ENCODE assay signal across 17 cellular contexts in the genomic region with DNA sequence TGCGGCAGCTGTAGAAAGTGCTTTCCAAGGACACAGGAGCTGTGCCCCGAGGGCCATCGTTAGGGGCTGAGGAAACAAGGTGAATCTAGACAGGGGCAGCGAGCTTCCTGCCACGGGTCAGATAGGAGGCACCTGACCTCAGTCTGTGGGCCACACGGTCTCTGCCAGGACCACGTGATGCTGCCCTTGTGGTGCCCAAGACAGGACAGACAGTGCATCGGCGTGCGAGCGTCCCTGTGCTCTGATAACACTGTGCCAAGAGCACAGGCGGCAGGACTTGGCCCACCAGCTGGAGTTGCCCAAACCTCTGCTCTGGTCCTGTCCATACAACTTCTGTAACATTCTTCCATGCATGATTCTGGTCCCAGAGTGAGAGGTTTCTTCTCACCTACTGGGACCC.
DNase-seq lines count a peak whose midpoint lies in the region; ATAC-seq and TF ChIP-seq lines count a peak whose summit lies in the region.
"Had no signal": no experiment of that assay in that cellular context is flagged by ENCODE, and none has a peak within 500 bp of the region (broad histone marks: within the 10 kb centered on the region; RNA-seq: fewer than 3 reads in every experiment).

No MANE protein-coding gene starts in this region.

- TF ChIP-seq EP300 in transverse colon (IDR thresholded peaks at IDR 0.05; ENCODE audit: low read depth), result no peak

- intact Hi-C loops in adrenal gland (cut with DNase I), result no loop called here
- intact Hi-C loops in heart right ventricle (cut with DNase I), result no loop called here
- intact Hi-C loops in right cardiac atrium (cut with DNase I), result no loop called here
- intact Hi-C loops in transverse colon (cut with DNase I; ENCODE audit: low total_unique reads), result no loop called here

- H3K27ac ChIP-seq in adrenal gland (no peak overlapping the region), heart right ventricle (peak overlapping the region in 3 of 10 donors; percentile 40 to 43 (median 43)), right cardiac atrium (ENCODE audit: low read length) (no peak overlapping the region), transverse colon (no peak overlapping the region), coronary artery (no peak overlapping the region)
- H3K27ac ChIP-seq: BLaER1 treated with 17β-estradiol and CSF1 and Interleukin-3, amounts not matched to agents 10 nM and 100 nM had no signal

- H3K4me3 Mint-ChIP-seq in progenitor cell of endocrine pancreas (ENCODE audit: low read depth), result no peak overlapping the region
- H3K4me3 Mint-ChIP-seq: B cell; CD8-positive, alpha-beta T cell; GM23338; HFFc6 had no signal

- H3K27me3 ChIP-seq in adrenal gland, result no peaks in the 10 kb centered on the region
- no peaks in the 10 kb centered on the region for H3K27me3 ChIP-seq in heart right ventricle
- no peaks in the 10 kb centered on the region for H3K27me3 ChIP-seq in right cardiac atrium (ENCODE audit: control insufficient read depth, insufficient read depth)
- H3K27me3 ChIP-seq in transverse colon, result no peaks in the 10 kb centered on the region
- H3K27me3 ChIP-seq: BLaER1 treated with 17β-estradiol and CSF1 and Interleukin-3, amounts not matched to agents 10 nM and 100 nM had no signal

- no peak for TF ChIP-seq POLR2A in adrenal gland (IDR thresholded peaks at IDR 0.05)
- TF ChIP-seq POLR2A in transverse colon (IDR thresholded peaks at IDR 0.05), result no peak

- no peaks in the 10 kb centered on the region for H3K4me1 Mint-ChIP-seq in progenitor cell of endocrine pancreas (ENCODE audit: low read depth)
- H3K4me1 Mint-ChIP-seq: B cell, GM23338 had no signal

- no peak overlapping the region for H3K4me3 ChIP-seq in adrenal gland
- no peak overlapping the region for H3K4me3 ChIP-seq in heart right ventricle
- H3K4me3 ChIP-seq in right cardiac atrium (ENCODE audit: low read length), result no peak overlapping the region
- no peak overlapping the region for H3K4me3 ChIP-seq in transverse colon
- no peak overlapping the region for H3K4me3 ChIP-seq in coronary artery
- H3K4me3 ChIP-seq: BLaER1 treated with 17β-estradiol and CSF1 and Interleukin-3, amounts not matched to agents 10 nM and 100 nM; GM23338 had no signal

- H3K9me3 Mint-ChIP-seq in progenitor cell of endocrine pancreas (ENCODE audit: low read depth), result no peaks in the 10 kb centered on the region
- H3K9me3 Mint-ChIP-seq: CD8-positive, alpha-beta T cell had no signal

- H3K4me1 ChIP-seq in adrenal gland (replicated peaks in 1 of 2), result peaks cover 0 to 2% of the 10 kb centered on the region in 2 donors
- H3K4me1 ChIP-seq in heart right ventricle, result peaks cover 0 to 13% (median 0%) of the 10 kb centered on the region in 9 donors
- H3K4me1 ChIP-seq in right cardiac atrium (ENCODE audit: control insufficient read depth, insufficient read depth, low read length), result no peaks in the 10 kb centered on the region
- H3K4me1 ChIP-seq in transverse colon, result peaks cover 0 to 8% (median 4%) of the 10 kb centered on the region in 4 donors

- H3K36me3 ChIP-seq in adrenal gland (replicated peaks in 1 of 2) (peaks cover 0 to 23% of the 10 kb centered on the region in 2 donors), heart right ventricle (peaks cover 0 to 86% (median 8%) of the 10 kb centered on the region in 9 donors), transverse colon (peaks cover 0 to 12% (median 5%) of the 10 kb centered on the region in 4 donors)

- H3K27ac Mint-ChIP-seq in progenitor cell of endocrine pancreas, result peak overlapping the region; percentile 33
- H3K27ac Mint-ChIP-seq: B cell; CD8-positive, alpha-beta T cell; GM23338; HFFc6 had no signal

- in situ Hi-C loops in transverse colon (cut with MboI; ENCODE audit: low pct_ligation_motif_present in 1 of 4, low pct_unique_long_range_greater_than_20kb in 1 of 4, low sequenced_read_pairs in 3 of 4), result no loop called here

- 40 to 96% (median 70%) methylated on average over 1 to 12 of the region's 12 CpGs for WGBS in adrenal gland, 4 donors
- WGBS in heart right ventricle, 2 donors, result 63 to 66% methylated on average over 12 of the region's 12 CpGs
- WGBS in right cardiac atrium, result 79% methylated on average over 12 of the region's 12 CpGs
- 94% methylated on average over 12 of the region's 12 CpGs; no CpG with 5 or more reads in 1 of the 2 donors for WGBS in transverse colon (ENCODE audit: low coverage in 1 of 2), 2 donors

- no peak for TF ChIP-seq CTCF in adrenal gland (IDR thresholded peaks at IDR 0.05)
- no peak for TF ChIP-seq CTCF in heart right ventricle (IDR thresholded peaks at IDR 0.05)
- TF ChIP-seq CTCF in progenitor cell of endocrine pancreas (IDR thresholded peaks at IDR 0.05; ENCODE audit: unreplicated experiment), result no peak
- TF ChIP-seq CTCF in transverse colon (IDR thresholded peaks at IDR 0.05), result no peak
- no peak for TF ChIP-seq CTCF in coronary artery (IDR thresholded peaks at IDR 0.05)

- DNase-seq in adrenal gland (peak in 5 of 7 donors; percentile 60 to 82 (median 66)), heart right ventricle (peak; percentile 57 to 61), right cardiac atrium (peak in 2 of 3 donors; percentile 47 to 76), progenitor cell of endocrine pancreas (ENCODE audit: low spot score, unreplicated experiment) (no peak), transverse colon (no peak), SW 1271 (lab: John Stamatoyannopoulos, UW) (no peak), coronary artery (ENCODE audit: low spot score) (no peak)
- DNase-seq: Calu3; CD8-positive, alpha-beta T cell; DMS79 treated with DMSO at 0.1 percent for 48 hours; GF-D8; HFFc6 had no signal

- ATAC-seq in heart right ventricle (peak; percentile 70 to 96 (median 90)), right cardiac atrium (peak; percentile 75 to 81)
- ATAC-seq: CD8-positive, alpha-beta T cell; GM23338; HCT116; HepG2 had no signal

- H3K36me3 Mint-ChIP-seq in progenitor cell of endocrine pancreas (ENCODE audit: insufficient read depth), result peaks cover 15% of the 10 kb centered on the region

- H3K27me3 Mint-ChIP-seq in progenitor cell of endocrine pancreas, result no peaks in the 10 kb centered on the region
- H3K27me3 Mint-ChIP-seq: B cell had no signal

- H3K9me3 ChIP-seq in adrenal gland (replicated peaks in 1 of 3) (no peaks in the 10 kb centered on the region), heart right ventricle (peaks cover 0 to 4% (median 0%) of the 10 kb centered on the region in 11 donors), right cardiac atrium (ENCODE audit: control insufficient read depth, low read length) (no peaks in the 10 kb centered on the region), transverse colon (no peaks in the 10 kb centered on the region)
- H3K9me3 ChIP-seq: BLaER1 treated with 17β-estradiol and CSF1 and Interleukin-3, amounts not matched to agents 10 nM and 100 nM had no signal

Comparison
In these comparisons a context has a peak if more than half of its experiments do, and no peak if none do; other contexts are left out.
1. DNase-seq: peak in adrenal gland (5 of 7), heart right ventricle (2 of 2) and right cardiac atrium (2 of 3); none in progenitor cell of endocrine pancreas (single experiment), transverse colon (single experiment), SW 1271 (0 of 2) and coronary artery (single experiment).